1 cellular context compared by ENCODE assay signal in the genomic region with DNA sequence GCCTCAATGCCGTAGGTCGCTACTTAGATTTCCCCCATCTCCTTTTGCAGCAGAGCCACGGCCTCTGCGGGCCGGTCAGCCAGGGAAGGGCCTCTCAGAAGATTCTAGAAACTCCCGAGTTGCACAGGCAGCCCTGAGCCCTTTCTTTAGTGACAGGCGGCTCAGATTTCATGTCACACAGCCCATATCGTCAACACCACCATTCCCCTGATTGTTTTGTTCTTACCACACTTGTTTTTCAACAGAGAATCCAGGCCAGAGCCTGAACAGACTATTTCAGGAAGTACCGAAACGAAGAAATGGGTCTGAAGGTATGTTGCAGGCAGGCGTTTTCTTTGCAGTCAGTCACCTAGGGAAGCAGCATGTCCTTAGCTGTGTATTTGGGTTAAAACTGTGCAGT.
TF ChIP-seq lines count a peak whose summit lies in the region.

No MANE protein-coding gene starts in this region.

TF ChIP-seq in GM23338, 12 proteins besides CTCF, POLR2A, EP300 and RAD21 (continued from another document):
- TF ChIP-seq, protein P1, sequence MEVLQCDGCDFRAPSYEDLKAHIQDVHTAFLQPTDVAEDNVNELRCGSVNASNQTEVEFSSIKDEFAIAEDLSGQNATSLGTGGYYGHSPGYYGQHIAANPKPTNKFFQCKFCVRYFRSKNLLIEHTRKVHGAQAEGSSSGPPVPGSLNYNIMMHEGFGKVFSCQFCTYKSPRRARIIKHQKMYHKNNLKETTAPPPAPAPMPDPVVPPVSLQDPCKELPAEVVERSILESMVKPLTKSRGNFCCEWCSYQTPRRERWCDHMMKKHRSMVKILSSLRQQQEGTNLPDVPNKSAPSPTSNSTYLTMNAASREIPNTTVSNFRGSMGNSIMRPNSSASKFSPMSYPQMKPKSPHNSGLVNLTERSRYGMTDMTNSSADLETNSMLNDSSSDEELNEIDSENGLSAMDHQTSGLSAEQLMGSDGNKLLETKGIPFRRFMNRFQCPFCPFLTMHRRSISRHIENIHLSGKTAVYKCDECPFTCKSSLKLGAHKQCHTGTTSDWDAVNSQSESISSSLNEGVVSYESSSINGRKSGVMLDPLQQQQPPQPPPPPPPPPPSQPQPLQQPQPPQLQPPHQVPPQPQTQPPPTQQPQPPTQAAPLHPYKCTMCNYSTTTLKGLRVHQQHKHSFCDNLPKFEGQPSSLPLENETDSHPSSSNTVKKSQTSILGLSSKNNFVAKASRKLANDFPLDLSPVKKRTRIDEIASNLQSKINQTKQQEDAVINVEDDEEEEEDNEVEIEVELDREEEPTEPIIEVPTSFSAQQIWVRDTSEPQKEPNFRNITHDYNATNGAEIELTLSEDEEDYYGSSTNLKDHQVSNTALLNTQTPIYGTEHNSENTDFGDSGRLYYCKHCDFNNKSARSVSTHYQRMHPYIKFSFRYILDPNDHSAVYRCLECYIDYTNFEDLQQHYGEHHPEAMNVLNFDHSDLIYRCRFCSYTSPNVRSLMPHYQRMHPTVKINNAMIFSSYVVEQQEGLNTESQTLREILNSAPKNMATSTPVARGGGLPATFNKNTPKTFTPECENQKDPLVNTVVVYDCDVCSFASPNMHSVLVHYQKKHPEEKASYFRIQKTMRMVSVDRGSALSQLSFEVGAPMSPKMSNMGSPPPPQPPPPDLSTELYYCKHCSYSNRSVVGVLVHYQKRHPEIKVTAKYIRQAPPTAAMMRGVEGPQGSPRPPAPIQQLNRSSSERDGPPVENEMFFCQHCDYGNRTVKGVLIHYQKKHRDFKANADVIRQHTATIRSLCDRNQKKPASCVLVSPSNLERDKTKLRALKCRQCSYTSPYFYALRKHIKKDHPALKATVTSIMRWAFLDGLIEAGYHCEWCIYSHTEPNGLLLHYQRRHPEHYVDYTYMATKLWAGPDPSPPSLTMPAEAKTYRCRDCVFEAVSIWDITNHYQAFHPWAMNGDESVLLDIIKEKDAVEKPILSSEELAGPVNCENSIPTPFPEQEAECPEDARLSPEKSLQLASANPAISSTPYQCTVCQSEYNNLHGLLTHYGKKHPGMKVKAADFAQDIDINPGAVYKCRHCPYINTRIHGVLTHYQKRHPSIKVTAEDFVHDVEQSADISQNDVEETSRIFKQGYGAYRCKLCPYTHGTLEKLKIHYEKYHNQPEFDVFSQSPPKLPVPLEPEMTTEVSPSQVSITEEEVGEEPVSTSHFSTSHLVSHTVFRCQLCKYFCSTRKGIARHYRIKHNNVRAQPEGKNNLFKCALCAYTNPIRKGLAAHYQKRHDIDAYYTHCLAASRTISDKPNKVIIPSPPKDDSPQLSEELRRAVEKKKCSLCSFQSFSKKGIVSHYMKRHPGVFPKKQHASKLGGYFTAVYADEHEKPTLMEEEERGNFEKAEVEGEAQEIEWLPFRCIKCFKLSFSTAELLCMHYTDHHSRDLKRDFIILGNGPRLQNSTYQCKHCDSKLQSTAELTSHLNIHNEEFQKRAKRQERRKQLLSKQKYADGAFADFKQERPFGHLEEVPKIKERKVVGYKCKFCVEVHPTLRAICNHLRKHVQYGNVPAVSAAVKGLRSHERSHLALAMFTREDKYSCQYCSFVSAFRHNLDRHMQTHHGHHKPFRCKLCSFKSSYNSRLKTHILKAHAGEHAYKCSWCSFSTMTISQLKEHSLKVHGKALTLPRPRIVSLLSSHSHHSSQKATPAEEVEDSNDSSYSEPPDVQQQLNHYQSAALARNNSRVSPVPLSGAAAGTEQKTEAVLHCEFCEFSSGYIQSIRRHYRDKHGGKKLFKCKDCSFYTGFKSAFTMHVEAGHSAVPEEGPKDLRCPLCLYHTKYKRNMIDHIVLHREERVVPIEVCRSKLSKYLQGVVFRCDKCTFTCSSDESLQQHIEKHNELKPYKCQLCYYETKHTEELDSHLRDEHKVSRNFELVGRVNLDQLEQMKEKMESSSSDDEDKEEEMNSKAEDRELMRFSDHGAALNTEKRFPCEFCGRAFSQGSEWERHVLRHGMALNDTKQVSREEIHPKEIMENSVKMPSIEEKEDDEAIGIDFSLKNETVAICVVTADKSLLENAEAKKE (CRISPR knock-in tag; IDR thresholded peaks at IDR 0.05): no peak
- TF ChIP-seq NANOG (IDR thresholded peaks at IDR 0.05; ENCODE audit: borderline replicate concordance): no peak
- no peak for TF ChIP-seq REST (IDR thresholded peaks at IDR 0.05; ENCODE audit: unreplicated experiment)
- no peak for TF ChIP-seq EZH2 (IDR thresholded peaks at IDR 0.05; ENCODE audit: low read depth, unreplicated experiment)
- no peak for TF ChIP-seq JUNB (IDR thresholded peaks at IDR 0.05; ENCODE audit: unreplicated experiment)
- no peak for TF ChIP-seq STAT1 (IDR thresholded peaks at IDR 0.05; ENCODE audit: unreplicated experiment)
- TF ChIP-seq ZNF114 (CRISPR knock-in tag; IDR thresholded peaks at IDR 0.05): no peak
- no peak for TF ChIP-seq CREB1 (CRISPR knock-in tag; IDR thresholded peaks at IDR 0.05; ENCODE audit: low read depth)
- no peak for TF ChIP-seq ZNF331 (CRISPR knock-in tag; IDR thresholded peaks at IDR 0.05; ENCODE audit: low read depth)
